Comparison of ENCODE assay signal across 8 cellular contexts in the genomic region with DNA sequence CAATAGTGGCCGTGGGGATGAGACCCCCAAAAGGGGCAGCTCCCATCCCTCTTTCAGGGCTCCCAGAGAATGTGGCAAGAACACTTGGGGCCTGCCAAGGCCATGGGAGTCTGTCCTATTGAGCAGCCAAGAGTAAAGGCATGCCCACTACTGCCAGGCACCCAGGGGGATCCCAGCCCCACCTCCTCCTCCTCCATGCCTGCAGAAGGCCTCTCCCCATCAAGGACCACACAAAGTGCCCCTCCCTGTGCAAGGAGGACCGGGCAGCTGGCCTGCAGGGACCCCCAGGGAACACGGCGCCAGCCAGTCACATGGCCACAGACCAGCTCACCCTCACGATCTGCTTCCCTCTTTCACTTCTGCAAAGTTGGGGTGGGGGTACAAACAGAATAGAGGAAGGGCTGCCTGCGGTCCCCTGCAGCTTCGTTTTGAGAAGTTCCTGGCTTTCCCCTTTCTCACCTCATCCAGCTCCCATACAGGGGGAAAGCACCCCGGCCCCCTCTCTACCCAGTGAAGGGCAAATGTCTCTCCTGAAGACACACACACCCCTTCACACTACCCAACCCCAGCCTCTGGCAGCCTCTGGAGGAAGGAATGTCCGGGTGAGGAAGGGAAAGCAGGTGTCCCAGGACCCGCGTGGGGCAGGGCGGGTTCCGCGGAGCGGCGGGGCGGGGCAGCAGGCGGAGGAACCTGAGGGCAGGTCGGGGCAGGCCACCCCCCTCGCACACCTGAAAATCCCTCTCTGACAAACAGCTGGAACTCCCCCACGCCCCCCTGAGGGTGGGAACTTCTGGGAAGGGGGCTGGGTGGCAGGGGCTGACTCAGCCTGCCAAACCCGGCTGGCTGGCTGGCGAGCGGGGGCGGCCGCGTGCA. TPM values are rescaled to one million over a fixed set of nuclear protein-coding genes. Genes with fewer than 3 reads are reported as not detected.
A peak's percentile ranks its signal among the peaks of the same experiment; 100 is the strongest.
DNase-seq lines count a peak whose midpoint lies in the region; ATAC-seq, FAIRE-seq and TF ChIP-seq lines count a peak whose summit lies in the region.

No MANE protein-coding gene starts in this region.

- peak; percentile 42 for ATAC-seq in HG03066 (IDR thresholded peaks at IDR 0.05; ENCODE audit: low read depth, unreplicated experiment)
- peak; percentile 26 for ATAC-seq in omental fat pad (ENCODE audit: low FRiP score)

- peaks cover 16 to 26% (median 19%) of the 10 kb centered on the region in 3 donors for H3K36me3 ChIP-seq in tibial artery

- H3K27me3 ChIP-seq in tibial artery = no peaks in the 10 kb centered on the region

- H3K9me3 ChIP-seq in tibial artery = no peaks in the 10 kb centered on the region

- no peak for TF ChIP-seq CTCF in omental fat pad (IDR thresholded peaks at IDR 0.05)
- peak in 1 of 2 experiments; percentile 19 for TF ChIP-seq CTCF in tibial artery (IDR thresholded peaks at IDR 0.05)

- H3K4me1 ChIP-seq in tibial artery = peaks cover 0 to 73% (median 50%) of the 10 kb centered on the region in 4 donors

- FAIRE-seq in GM18507 (lab: Jason Lieb, UNC) (peak; percentile 98), frontal cortex (lab: Jason Lieb, UNC) (no peak)

- intact Hi-C loops in tibial artery (cut with DNase I; ENCODE audit: low total_unique reads) = no loop called here

- H3K4me3 ChIP-seq in tibial artery = peak overlapping the region; percentile 74 to 84

- DNase-seq in GM18507 (ENCODE audit: extremely low spot score, insufficient read length, low read depth) = no peak
- DNase-seq in RPMI8226 = peak; percentile 85
- DNase-seq in activated T-helper 9 cell treated with anti-CD3 and anti-CD28 coated beads, Interleukin-2, amount 50 U/mL, for 16 hours (ENCODE audit: low read depth) = peak; percentile 77
- peak; percentile 67 to 75 for DNase-seq in frontal cortex (ENCODE audit: low spot score in 2 of 2)
- DNase-seq in omental fat pad (ENCODE audit: low spot score) = peak; percentile 65
- DNase-seq in tibial artery = peak; percentile 70 to 90
- no peak for DNase-seq in cerebellar cortex (ENCODE audit: low spot score)

- peak overlapping the region; percentile 91 to 93 for H3K27ac ChIP-seq in tibial artery

RNA-seq across cellular contexts. Expression of a gene that starts 2.0 kb away (rescaled TPM):
- total RNA-seq in frontal cortex = 68.9 TPM
- total RNA-seq in omental fat pad = 10 to 100 TPM; 16.6 to 38.0 (median 25.6) TPM

RNA-seq across cellular contexts. Expression of a gene that starts 17.3 kb away (rescaled TPM):
- total RNA-seq in frontal cortex = not detected
- 1 to 10 TPM in 3 of 4 donors, not detected in 1; 1.1 to 4.9 (median 2.6) TPM for total RNA-seq in omental fat pad

RNA-seq across cellular contexts. Expression of a gene that starts 18.5 kb away (rescaled TPM):
- total RNA-seq in frontal cortex (21.2 TPM), omental fat pad (under 1 TPM in 2 of 4 donors, not detected in 2; 0.12 to 0.44 TPM)

RNA-seq across cellular contexts. Expression of a gene that starts 53.0 kb away (rescaled TPM):
- 26.1 TPM for total RNA-seq in frontal cortex
- total RNA-seq in omental fat pad = 10 to 100 TPM; 21.2 to 57.9 (median 43.6) TPM

RNA-seq across cellular contexts. Expression of a gene that starts 53.3 kb away (rescaled TPM):
- total RNA-seq in frontal cortex (11.8 TPM), omental fat pad (10 to 100 TPM; 42.2 to 72.7 (median 50.7) TPM)

Comparison
In these comparisons a context has a peak if more than half of its experiments do, and no peak if none do; other contexts are left out.
1. DNase-seq: peak in RPMI8226 (single experiment), activated T-helper 9 cell treated with anti-CD3 and anti-CD28 coated beads, Interleukin-2, amount 50 U/mL, for 16 hours (single experiment), frontal cortex (2 of 2), omental fat pad (single experiment) and tibial artery (2 of 2); none in GM18507 (single experiment) and cerebellar cortex (single experiment).
2. RNA of a gene that starts 18.5 kb away (total RNA-seq): 21.2 TPM in frontal cortex (single experiment); 0.12 to 0.44 TPM in omental fat pad; every median in the first group is over 10 times any median in the second.